35 cellular contexts compared by ENCODE assay signal in the genomic region with DNA sequence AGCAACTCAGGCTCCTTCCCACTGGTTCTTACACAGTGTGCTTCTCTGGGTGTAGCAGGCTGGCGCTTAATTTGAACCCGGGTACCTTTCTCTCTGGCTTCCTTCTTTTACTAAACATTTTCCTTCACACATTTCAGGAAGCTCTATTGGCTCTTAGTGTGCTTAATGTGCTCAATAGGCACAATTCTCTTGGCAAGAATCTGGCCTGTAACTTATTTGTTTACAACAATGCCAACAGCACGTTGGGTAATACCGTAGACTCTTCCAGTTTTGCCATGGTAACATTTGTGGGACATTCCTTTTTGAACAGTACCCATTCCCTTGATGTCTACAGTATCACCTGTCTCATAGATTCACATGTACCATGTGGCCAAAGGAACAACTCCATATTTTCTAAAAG.
"Had no signal": no experiment of that assay in that cellular context is flagged by ENCODE, and none has a peak within 500 bp of the region (broad histone marks: within the 10 kb centered on the region; RNA-seq: fewer than 3 reads in every experiment).

No MANE protein-coding gene starts in this region.

- H3K27ac ChIP-seq: adrenal gland, ascending aorta, body of pancreas, brain microvascular endothelial cell, breast epithelium, cardiac muscle cell had no signal

- H3K4me1 ChIP-seq: ascending aorta, body of pancreas, breast epithelium had no signal

- DNase-seq: activated effector memory CD4-positive, alpha-beta T cell treated with anti-CD3 and anti-CD28 coated beads, Interleukin-2, amount 50 U/mL, for 16 hours; activated effector memory CD4-positive, alpha-beta T cell treated with Interleukin-2 at 50 U/mL for 16 hours; activated gamma-delta T cell; activated gamma-delta T cell treated with Interleukin-2 at 50 U/mL for 16 hours; activated naive CD4-positive, alpha-beta T cell; activated naive CD4-positive, alpha-beta T cell treated with anti-CD3 and anti-CD28 coated beads for 36 hours; activated naive CD4-positive, alpha-beta T cell treated with anti-CD3 and anti-CD28 coated beads, Interleukin-2, amount 10 ng/mL, durations not matched to agents 7 days and 5 days; activated naive CD4-positive, alpha-beta T cell treated with anti-CD3 and anti-CD28 coated beads, Interleukin-2, amount 50 U/mL, for 16 hours; activated naive CD4-positive, alpha-beta T cell treated with Interleukin-2 at 50 U/mL for 16 hours; activated naive CD8-positive, alpha-beta T cell treated with anti-CD3 and anti-CD28 coated beads for 36 hours; activated naive CD8-positive, alpha-beta T cell treated with anti-CD3 and anti-CD28 coated beads, Interleukin-2, amount 10 ng/mL, durations not matched to agents 7 days and 5 days; activated naive CD8-positive, alpha-beta T cell treated with anti-CD3 and anti-CD28 coated beads, Interleukin-2, amount 50 U/mL, for 24 hours; activated T-cell treated with anti-CD3 and anti-CD28 coated beads for 4 hours; activated T-cell treated with anti-CD3 and anti-CD28 coated beads, Interleukin-2, amount 50 U/mL, for 1 hour; activated T-cell treated with anti-CD3 and anti-CD28 coated beads, Interleukin-2, amount 50 U/mL, for 24 hours; activated T-cell treated with anti-CD3 and anti-CD28 coated beads, Interleukin-2, amount 50 U/mL, for 4 hours; activated T-cell treated with anti-CD3 and anti-CD28 coated beads, Interleukin-2, amount 50 U/mL, for 48 hours; activated T-cell treated with anti-CD3 and anti-CD28 coated beads, Interleukin-2, amount 50 U/mL, for 72 hours; adrenal gland; amniotic stem cell; amygdala; anterior cingulate cortex; aorta; body of pancreas; brain microvascular endothelial cell; caudate nucleus; central memory CD4-positive, alpha-beta T cell; cerebellar nuclear complex had no signal

- H3K4me3 ChIP-seq: adrenal gland, ascending aorta, body of pancreas, breast epithelium, cardiac muscle cell had no signal

- FAIRE-seq: astrocyte, bronchial epithelial cell had no signal

- H3K9me3 ChIP-seq: adrenal gland, ascending aorta, body of pancreas, breast epithelium had no signal

- H3K27me3 ChIP-seq: adrenal gland, ascending aorta, body of pancreas, brain microvascular endothelial cell, breast epithelium, cardiac muscle cell had no signal

- ATAC-seq: activated naive CD4-positive, alpha-beta T cell treated with anti-CD3 and anti-CD28 coated beads, Interleukin-2, amount 50 U/mL, for 72 hours; activated naive CD8-positive, alpha-beta T cell treated with anti-CD3 and anti-CD28 coated beads, Interleukin-2, amount 50 U/mL, for 24 hours; activated T-cell treated with anti-CD3 and anti-CD28 coated beads, Interleukin-2, amount 50 U/mL, for 4 hours; activated T-cell treated with anti-CD3 and anti-CD28 coated beads, Interleukin-2, amount 50 U/mL, for 72 hours; activated T-helper 17 cell treated with anti-CD3 and anti-CD28 coated beads, Interleukin-2, amount 50 U/mL, for 72 hours; body of pancreas had no signal
